Comparison of ENCODE assay signal across 9 cellular contexts in the genomic region with DNA sequence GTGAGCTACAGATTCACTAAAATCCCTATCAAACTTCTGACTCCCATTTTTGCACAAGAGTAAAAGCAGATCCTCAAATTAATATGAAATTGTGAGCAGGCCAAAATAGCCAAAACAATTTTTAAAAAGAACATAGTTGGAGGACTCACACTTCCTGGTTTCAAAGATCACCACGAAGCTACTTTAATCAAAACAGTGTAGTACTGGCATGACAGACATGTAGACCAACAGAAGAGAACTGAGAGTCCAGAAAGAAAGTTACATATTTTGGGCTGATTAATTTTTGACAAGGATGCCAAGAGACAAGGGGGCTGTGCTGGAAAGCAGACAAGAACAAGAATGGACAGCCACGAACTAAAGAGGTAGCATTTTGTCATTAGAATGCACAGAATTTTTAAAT. TPM values are rescaled to one million over a fixed set of nuclear protein-coding genes. Genes with fewer than 3 reads are reported as not detected.
DNase-seq lines count a peak whose midpoint lies in the region; ATAC-seq and TF ChIP-seq lines count a peak whose summit lies in the region.
"Had no signal": no experiment of that assay in that cellular context is flagged by ENCODE, and none has a peak within 500 bp of the region (broad histone marks: within the 10 kb centered on the region; RNA-seq: fewer than 3 reads in every experiment).

No MANE protein-coding gene starts in this region.

- no peak overlapping the region for H2AK5ac ChIP-seq in H9 (ENCODE audit: insufficient read length, low read length)

- H3K36me3 Mint-ChIP-seq in H9 (ENCODE audit: insufficient read depth in 1 of 3, low read depth in 3 of 3) = peaks cover 0 to 4% (median 0%) of the 10 kb centered on the region in 3 experiments; a peak in 2 of 7 replicates
- no peaks in the 10 kb centered on the region for H3K36me3 Mint-ChIP-seq in activated T-helper 17 cell treated with anti-CD3 and anti-CD28 coated beads, Interleukin-2, amount 50 U/mL, for 72 hours (ENCODE audit: low read depth)
- peaks cover 0 to 4% (median 0%) of the 10 kb centered on the region in 3 donors for H3K36me3 Mint-ChIP-seq in naive thymus-derived CD8-positive, alpha-beta T cell
- peaks cover 10% of the 10 kb centered on the region for H3K36me3 Mint-ChIP-seq in neural progenitor cell

- H4K91ac ChIP-seq in H9 (ENCODE audit: insufficient read length, low read depth, low read length) = no peak overlapping the region

- H3K4me1 Mint-ChIP-seq in H9 (peaks cover 39 to 45% of the 10 kb centered on the region in 2 experiments), neural progenitor cell (peaks cover 3% of the 10 kb centered on the region)
- H3K4me1 Mint-ChIP-seq in activated T-helper 17 cell treated with anti-CD3 and anti-CD28 coated beads, Interleukin-2, amount 50 U/mL, for 72 hours = peaks cover 40% of the 10 kb centered on the region
- H3K4me1 Mint-ChIP-seq in naive thymus-derived CD8-positive, alpha-beta T cell = peaks cover 49 to 87% (median 77%) of the 10 kb centered on the region in 4 donors

- H3K4me3 Mint-ChIP-seq in H9 (no peak overlapping the region), neural progenitor cell (no peak overlapping the region)
- H3K4me3 Mint-ChIP-seq in activated T-helper 17 cell treated with anti-CD3 and anti-CD28 coated beads, Interleukin-2, amount 50 U/mL, for 72 hours = peak overlapping the region; percentile 32
- peak overlapping the region in 8 of 10 donors; percentile 9 to 48 (median 16) for H3K4me3 Mint-ChIP-seq in naive thymus-derived CD8-positive, alpha-beta T cell

- no peak overlapping the region for H2BK20ac ChIP-seq in H9 (ENCODE audit: low read depth, low read length, poor library complexity, severe bottlenecking)

- DNase-seq in H9 (no peak), AG20443 (ENCODE audit: low spot score) (no peak), neural progenitor cell (ENCODE audit: low spot score) (no peak), GM19240 (ENCODE audit: insufficient read length, low spot score) (no peak), cortex of kidney (lab: John Stamatoyannopoulos, UW) (no peak)
- no peak for DNase-seq in naive thymus-derived CD8-positive, alpha-beta T cell
- DNase-seq: DND-41 had no signal

- no peak overlapping the region for H3K4me3 ChIP-seq in neural progenitor cell

- H2BK120ac ChIP-seq in H9 (ENCODE audit: low read depth, low read length, poor library complexity, severe bottlenecking) = no peak overlapping the region

- H3K27ac ChIP-seq in H9 (ENCODE audit: insufficient read length, low read depth, low read length) = no peak overlapping the region
- H3K27ac ChIP-seq in neural progenitor cell = no peak overlapping the region

- no peak for TF ChIP-seq CTCF in H9 (conservative IDR thresholded peaks at IDR 0.05)
- TF ChIP-seq CTCF in neural progenitor cell (IDR thresholded peaks at IDR 0.05) = no peak

- no peak overlapping the region for H3K18ac ChIP-seq in H9 (ENCODE audit: insufficient read length, low read depth, low read length)

- WGBS in H9 (ENCODE audit: extremely low coverage, insufficient read length, low lambda C conversion rate) = no CpG with 5 or more reads among the region's 2 CpGs

- H3K9me3 ChIP-seq in H9 (ENCODE audit: control insufficient read depth, low read depth, low read length) (no peaks in the 10 kb centered on the region), neural progenitor cell (ENCODE audit: low read depth) (peaks cover 6% of the 10 kb centered on the region)

- H3K23ac ChIP-seq in H9 (ENCODE audit: insufficient read length, low read depth, low read length) = no peak overlapping the region

- H3K9ac ChIP-seq in H9 (ENCODE audit: extremely low read depth, insufficient read length, low read length) = no peak overlapping the region
- no peak overlapping the region for H3K9ac ChIP-seq in neural progenitor cell

- peak overlapping the region in 2 of 3 experiments; percentile 24 to 36; a peak in 1 of 7 replicates for H3K27ac Mint-ChIP-seq in H9
- no peak overlapping the region for H3K27ac Mint-ChIP-seq in activated T-helper 17 cell treated with anti-CD3 and anti-CD28 coated beads, Interleukin-2, amount 50 U/mL, for 72 hours
- H3K27ac Mint-ChIP-seq in naive thymus-derived CD8-positive, alpha-beta T cell = peak overlapping the region in 6 of 10 donors; percentile 3 to 41 (median 21)
- H3K27ac Mint-ChIP-seq in neural progenitor cell = no peak overlapping the region

- POLR2A ChIA-PET in naive thymus-derived CD8-positive, alpha-beta T cell (lab: Charles Lee) = interaction anchor here (1.5 kb wide), 1 partner anchor 14 kb away, joined by 4 read pairs; a partner anchor contains a TSS

- peak; percentile 62 for ATAC-seq in GM18511 (IDR thresholded peaks at IDR 0.05; ENCODE audit: unreplicated experiment)
- peak; percentile 23 for ATAC-seq in activated T-helper 17 cell treated with anti-CD3 and anti-CD28 coated beads, Interleukin-2, amount 50 U/mL, for 72 hours (replicated peaks)
- no peak for ATAC-seq in naive thymus-derived CD8-positive, alpha-beta T cell

- H3K4me1 ChIP-seq in H9 (ENCODE audit: insufficient read depth, low read length) (no peaks in the 10 kb centered on the region; the same call in 1 of the 2 replicates), neural progenitor cell (peaks cover 23% of the 10 kb centered on the region)

- H4K5ac ChIP-seq in H9 (ENCODE audit: insufficient read length, low read depth, low read length) = no peak overlapping the region

- H2BK12ac ChIP-seq in H9 (ENCODE audit: insufficient read length, low read depth, low read length) = no peak overlapping the region

- no peak overlapping the region for H3K14ac ChIP-seq in H9 (ENCODE audit: insufficient read depth, low read length)

- H3K79me2 ChIP-seq in H9 (ENCODE audit: insufficient read depth, low read length) (peaks cover 37% of the 10 kb centered on the region; the same call in 1 of the 2 replicates), neural progenitor cell (ENCODE audit: low read depth) (peaks cover 100% of the 10 kb centered on the region)

- H3K4ac ChIP-seq in H9 (ENCODE audit: low read depth, low read length) = no peak overlapping the region

- no peaks in the 10 kb centered on the region for H3F3A ChIP-seq in neural progenitor cell (ENCODE audit: low read depth)

- no peaks in the 10 kb centered on the region for H3K36me3 ChIP-seq in neural progenitor cell

- H4K20me1 ChIP-seq in H9 (ENCODE audit: control insufficient read depth, insufficient read depth, insufficient read length) (no peaks in the 10 kb centered on the region), neural progenitor cell (ENCODE audit: low read depth) (peaks cover 88% of the 10 kb centered on the region)

- no peaks in the 10 kb centered on the region for H3K23me2 ChIP-seq in H9 (ENCODE audit: insufficient read length, low read depth, low read length, poor library complexity, severe bottlenecking)

- H3K79me1 ChIP-seq in H9 (ENCODE audit: insufficient read depth, low read depth, low read length, poor library complexity, severe bottlenecking) = peaks cover 6% of the 10 kb centered on the region

- no peak overlapping the region for H3K56ac ChIP-seq in H9 (ENCODE audit: insufficient read length, low read depth, low read length)

- H3K27me3 ChIP-seq in H9 (ENCODE audit: insufficient read depth, low read length) (no peaks in the 10 kb centered on the region), neural progenitor cell (no peaks in the 10 kb centered on the region)

- H3K9me3 Mint-ChIP-seq in H9 (no peaks in the 10 kb centered on the region), neural progenitor cell (peaks cover 17% of the 10 kb centered on the region)
- no peaks in the 10 kb centered on the region for H3K9me3 Mint-ChIP-seq in activated T-helper 17 cell treated with anti-CD3 and anti-CD28 coated beads, Interleukin-2, amount 50 U/mL, for 72 hours
- H3K9me3 Mint-ChIP-seq in naive thymus-derived CD8-positive, alpha-beta T cell = no peaks in the 10 kb centered on the region

- H4K8ac ChIP-seq in H9 (replicated peaks; ENCODE audit: insufficient read length, low read depth, low read length) = no peak overlapping the region

- no peak overlapping the region for H3K4me2 ChIP-seq in H9 (ENCODE audit: insufficient read depth, insufficient read length, low read length)
- no peak overlapping the region for H3K4me2 ChIP-seq in neural progenitor cell

- H2AFZ ChIP-seq in H9 (ENCODE audit: low read length) = no peak overlapping the region
- H2AFZ ChIP-seq in neural progenitor cell (replicated peaks) = no peak overlapping the region

- H2BK15ac ChIP-seq in H9 (ENCODE audit: low read depth, low read length) = no peak overlapping the region

- H3T11ph ChIP-seq in H9 (ENCODE audit: low read length) = no peak overlapping the region

- no peak overlapping the region for H2BK5ac ChIP-seq in H9 (ENCODE audit: insufficient read length, low read length)

- no peaks in the 10 kb centered on the region for H3K27me3 Mint-ChIP-seq in H9 (ENCODE audit: low read depth)
- no peaks in the 10 kb centered on the region for H3K27me3 Mint-ChIP-seq in activated T-helper 17 cell treated with anti-CD3 and anti-CD28 coated beads, Interleukin-2, amount 50 U/mL, for 72 hours
- H3K27me3 Mint-ChIP-seq in naive thymus-derived CD8-positive, alpha-beta T cell = no peaks in the 10 kb centered on the region
- H3K27me3 Mint-ChIP-seq in neural progenitor cell (ENCODE audit: insufficient read depth, low read depth) = peaks cover 3% of the 10 kb centered on the region

RNA-seq across cellular contexts. Expression of a gene that starts 14.2 kb away (rescaled TPM):
- 57.7 and 60.6 TPM in 2 replicates for total RNA-seq in H9 (2021)
- total RNA-seq in activated T-helper 17 cell treated with anti-CD3 and anti-CD28 coated beads, Interleukin-2, amount 50 U/mL, for 72 hours = 10 to 100 TPM in 1 of 2 donors, 1 to 10 TPM in 1; 8.6 to 18.1 TPM
- 10 to 100 TPM; 57.2 to 59.2 TPM for total RNA-seq in naive thymus-derived CD8-positive, alpha-beta T cell
- polyA plus RNA-seq in naive thymus-derived CD8-positive, alpha-beta T cell = 10 to 100 TPM in 1 of 3 donors, 1 to 10 TPM in 2; 6.3 to 15.6 (median 9.6) TPM
- 99.5 and 134 TPM in 2 replicates for total RNA-seq in neural progenitor cell (ENCODE audit: low replicate concordance)

Comparison
In these comparisons a context has a peak if more than half of its experiments do, and no peak if none do; other contexts are left out.
1. ATAC-seq: peak in GM18511 (single experiment) and activated T-helper 17 cell treated with anti-CD3 and anti-CD28 coated beads, Interleukin-2, amount 50 U/mL, for 72 hours (single experiment); none in naive thymus-derived CD8-positive, alpha-beta T cell (0 of 2).
2. H3K27ac Mint-ChIP-seq: peak in H9 (2 of 3) and naive thymus-derived CD8-positive, alpha-beta T cell (6 of 10); none in activated T-helper 17 cell treated with anti-CD3 and anti-CD28 coated beads, Interleukin-2, amount 50 U/mL, for 72 hours (single experiment) and neural progenitor cell (single experiment).
3. H3K4me3 Mint-ChIP-seq: peak in activated T-helper 17 cell treated with anti-CD3 and anti-CD28 coated beads, Interleukin-2, amount 50 U/mL, for 72 hours (single experiment) and naive thymus-derived CD8-positive, alpha-beta T cell (8 of 10); none in H9 (0 of 2) and neural progenitor cell (single experiment).